ENCODE assay signal across 32 cellular contexts in genomic region chr2:3529316-3530025, GRCh38.
"Had no signal": no experiment of that assay in that cellular context is flagged by ENCODE, and none has a peak within 500 bp of the region (broad histone marks: within the 10 kb centered on the region; RNA-seq: fewer than 3 reads in every experiment).

No MANE protein-coding gene starts in this region.

- H3K4me1 Mint-ChIP-seq: activated B cell treated with CpG ODN at 0.5 μM for 24 hours, T-cell had no signal

- DNase-seq: activated B cell treated with CpG ODN at 0.5 μM for 24 hours; activated CD4-positive, alpha-beta memory T cell treated with anti-CD3 and anti-CD28 coated beads for 36 hours; activated CD4-positive, alpha-beta T cell treated with anti-CD3 and anti-CD28 coated beads for 4 hours; activated CD4-positive, alpha-beta T cell treated with anti-CD3 and anti-CD28 coated beads, Interleukin-2, amount 50 U/mL, for 1 hour; activated CD4-positive, CD25-positive, alpha-beta regulatory T cell treated with anti-CD3 and anti-CD28 coated beads, Interleukin-2, amount 50 U/mL, for 72 hours; activated gamma-delta T cell treated with Interleukin-2 at 50 U/mL for 16 hours; activated naive CD4-positive, alpha-beta T cell treated with anti-CD3 and anti-CD28 coated beads for 36 hours; activated T-cell treated with anti-CD3 and anti-CD28 coated beads for 4 hours; activated T-cell treated with anti-CD3 and anti-CD28 coated beads, Interleukin-2, amount 50 U/mL, for 4 hours; body of pancreas; NCI-H1105; NCI-H1417 treated with DMSO at 0.1 percent for 48 hours; NCI-H1694 treated with DMSO at 0.1 percent for 48 hours; NCI-H2029; NCI-H345; NCI-H526; NCI-H748 treated with DMSO at 0.1 percent for 48 hours; NK-92 treated with Interleukin-12 subunit alpha and Interleukin-12 subunit beta, amount 100 ng/mL, for 24 hours; PC-3; Peyer's patch; RPMI8226; SIG-M5; T-cell; T-helper 17 cell had no signal

- H3K27ac ChIP-seq: adrenal gland, body of pancreas, breast epithelium, Peyer's patch, VCaP had no signal

- H3K4me3 Mint-ChIP-seq: activated B cell treated with CpG ODN at 0.5 μM for 24 hours; activated CD4-positive, alpha-beta memory T cell treated with anti-CD3 and anti-CD28 coated beads for 36 hours; activated naive CD4-positive, alpha-beta T cell treated with anti-CD3 and anti-CD28 coated beads for 36 hours; activated T-cell treated with anti-CD3 and anti-CD28 coated beads, Interleukin-2, amount 50 U/mL, for 4 hours; activated T-helper 1 cell treated with anti-CD3 and anti-CD28 coated beads, Interleukin-12 subunit alpha, Interleukin-12 subunit beta, Interleukin-2, Interleukin-4 antibody, amounts not matched to agents 30 ng/mL and 10 ng/mL and 1 ng/mL, durations not matched to agents 14 hours and 24 hours and 36 hours; T-cell; T-helper 17 cell had no signal

- H3K27me3 Mint-ChIP-seq: activated B cell treated with CpG ODN at 0.5 μM for 24 hours; activated CD4-positive, alpha-beta memory T cell treated with anti-CD3 and anti-CD28 coated beads for 36 hours; T-cell; T-helper 17 cell had no signal

- ATAC-seq: activated T-cell treated with anti-CD3 and anti-CD28 coated beads, Interleukin-2, amount 50 U/mL, for 4 hours; body of pancreas; K562; PC-3; Right ventricle myocardium inferior; SK-N-SH treated with all-trans-retinoic acid at 6 μM for 48 hours; T-cell; T-helper 17 cell had no signal

- H3K9me3 Mint-ChIP-seq: activated B cell treated with CpG ODN at 0.5 μM for 24 hours; activated CD4-positive, alpha-beta memory T cell treated with anti-CD3 and anti-CD28 coated beads for 36 hours; activated naive CD4-positive, alpha-beta T cell treated with anti-CD3 and anti-CD28 coated beads for 36 hours; activated naive CD4-positive, alpha-beta T cell treated with anti-CD3 and anti-CD28 coated beads, Interleukin-2, amount 50 U/mL, for 72 hours; activated T-cell treated with anti-CD3 and anti-CD28 coated beads, Interleukin-2, amount 50 U/mL, for 4 hours; activated T-helper 1 cell treated with anti-CD3 and anti-CD28 coated beads, Interleukin-12 subunit alpha, Interleukin-12 subunit beta, Interleukin-2, Interleukin-4 antibody, amounts not matched to agents 30 ng/mL and 10 ng/mL and 1 ng/mL, durations not matched to agents 14 hours and 24 hours and 36 hours; T-cell had no signal

- H3K36me3 Mint-ChIP-seq: activated naive CD4-positive, alpha-beta T cell treated with anti-CD3 and anti-CD28 coated beads, Interleukin-2, amount 50 U/mL, for 72 hours; T-cell had no signal

- H3K27ac Mint-ChIP-seq: activated B cell treated with CpG ODN at 0.5 μM for 24 hours; activated CD4-positive, alpha-beta memory T cell treated with anti-CD3 and anti-CD28 coated beads for 36 hours; activated naive CD4-positive, alpha-beta T cell treated with anti-CD3 and anti-CD28 coated beads for 36 hours; activated naive CD4-positive, alpha-beta T cell treated with anti-CD3 and anti-CD28 coated beads, Interleukin-2, amount 50 U/mL, for 72 hours; activated T-helper 1 cell treated with anti-CD3 and anti-CD28 coated beads, Interleukin-12 subunit alpha, Interleukin-12 subunit beta, Interleukin-2, Interleukin-4 antibody, amounts not matched to agents 30 ng/mL and 10 ng/mL and 1 ng/mL, durations not matched to agents 14 hours and 24 hours and 36 hours; T-cell; T-helper 17 cell had no signal
